ENCODE assay signal across 2 cellular contexts in the genomic region with DNA sequence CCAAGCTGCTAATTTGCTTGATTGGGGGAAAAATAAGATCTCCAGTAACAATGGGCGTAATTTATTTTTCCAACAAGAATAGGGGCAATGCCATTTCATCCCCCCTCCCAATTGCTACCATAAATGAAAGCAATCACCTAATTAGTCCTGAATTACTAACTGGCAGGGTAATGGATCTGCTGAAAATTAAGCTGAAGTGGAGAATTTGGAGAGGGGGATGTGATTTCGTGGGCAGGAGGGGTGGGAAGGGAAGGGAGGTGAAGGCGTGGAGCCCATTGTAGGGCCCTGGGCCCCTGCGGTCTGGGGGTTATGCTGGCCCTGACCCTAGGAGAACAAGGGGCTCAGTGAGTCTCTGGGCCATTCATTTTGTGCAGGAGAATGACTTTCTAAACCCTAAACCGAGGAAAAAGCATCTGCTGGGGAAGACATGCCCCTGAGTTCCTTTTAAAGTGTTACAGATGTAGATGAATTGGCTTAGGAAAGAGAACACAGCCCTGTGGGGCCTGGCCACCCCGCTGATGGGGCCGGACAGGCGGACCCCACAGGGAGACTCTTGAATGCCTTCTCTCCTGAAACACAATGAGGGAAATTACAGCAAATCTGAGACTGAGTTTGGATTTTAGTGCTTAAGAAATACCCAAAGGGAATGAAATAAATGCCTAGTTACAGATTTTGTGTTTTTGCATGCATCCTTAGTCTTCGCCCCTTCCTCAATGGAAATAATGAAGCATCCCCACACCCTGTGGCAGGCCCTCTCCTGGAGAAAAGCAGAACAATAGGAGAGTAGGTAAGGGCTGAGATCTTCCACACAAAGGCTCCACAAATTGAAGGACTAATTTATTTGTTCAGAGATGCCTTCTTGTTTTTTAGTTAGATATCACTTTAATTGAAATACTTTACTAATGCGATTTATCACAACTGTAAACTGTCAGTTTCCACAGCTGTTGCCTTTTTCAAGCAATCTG.
TF ChIP-seq lines count a peak whose summit lies in the region.

No MANE protein-coding gene starts in this region.

TF ChIP-seq in A549, 52 proteins besides CTCF, POLR2A, EP300 and RAD21 (continued from another document):
- TF ChIP-seq, protein P1, sequence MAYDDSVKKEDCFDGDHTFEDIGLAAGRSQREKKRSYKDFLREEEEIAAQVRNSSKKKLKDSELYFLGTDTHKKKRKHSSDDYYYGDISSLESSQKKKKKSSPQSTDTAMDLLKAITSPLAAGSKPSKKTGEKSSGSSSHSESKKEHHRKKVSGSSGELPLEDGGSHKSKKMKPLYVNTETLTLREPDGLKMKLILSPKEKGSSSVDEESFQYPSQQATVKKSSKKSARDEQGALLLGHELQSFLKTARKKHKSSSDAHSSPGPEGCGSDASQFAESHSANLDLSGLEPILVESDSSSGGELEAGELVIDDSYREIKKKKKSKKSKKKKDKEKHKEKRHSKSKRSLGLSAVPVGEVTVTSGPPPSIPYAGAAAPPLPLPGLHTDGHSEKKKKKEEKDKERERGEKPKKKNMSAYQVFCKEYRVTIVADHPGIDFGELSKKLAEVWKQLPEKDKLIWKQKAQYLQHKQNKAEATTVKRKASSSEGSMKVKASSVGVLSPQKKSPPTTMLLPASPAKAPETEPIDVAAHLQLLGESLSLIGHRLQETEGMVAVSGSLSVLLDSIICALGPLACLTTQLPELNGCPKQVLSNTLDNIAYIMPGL (CRISPR knock-in tag; IDR thresholded peaks at IDR 0.05; ENCODE audit: borderline replicate concordance) = no peak
- TF ChIP-seq KDM1A (IDR thresholded peaks at IDR 0.05; ENCODE audit: low read depth) (no peak), ZC3H11A (IDR thresholded peaks at IDR 0.05) (no peak), NFE2L2 (conservative IDR thresholded peaks at IDR 0.05; ENCODE audit: low read length) (no peak), EHMT2 (IDR thresholded peaks at IDR 0.05; ENCODE audit: low read depth) (no peak), ZNF302 (CRISPR knock-in tag; IDR thresholded peaks at IDR 0.05) (no peak), JUN (IDR thresholded peaks at IDR 0.05) (no peak)
- TF ChIP-seq, protein P2, sequence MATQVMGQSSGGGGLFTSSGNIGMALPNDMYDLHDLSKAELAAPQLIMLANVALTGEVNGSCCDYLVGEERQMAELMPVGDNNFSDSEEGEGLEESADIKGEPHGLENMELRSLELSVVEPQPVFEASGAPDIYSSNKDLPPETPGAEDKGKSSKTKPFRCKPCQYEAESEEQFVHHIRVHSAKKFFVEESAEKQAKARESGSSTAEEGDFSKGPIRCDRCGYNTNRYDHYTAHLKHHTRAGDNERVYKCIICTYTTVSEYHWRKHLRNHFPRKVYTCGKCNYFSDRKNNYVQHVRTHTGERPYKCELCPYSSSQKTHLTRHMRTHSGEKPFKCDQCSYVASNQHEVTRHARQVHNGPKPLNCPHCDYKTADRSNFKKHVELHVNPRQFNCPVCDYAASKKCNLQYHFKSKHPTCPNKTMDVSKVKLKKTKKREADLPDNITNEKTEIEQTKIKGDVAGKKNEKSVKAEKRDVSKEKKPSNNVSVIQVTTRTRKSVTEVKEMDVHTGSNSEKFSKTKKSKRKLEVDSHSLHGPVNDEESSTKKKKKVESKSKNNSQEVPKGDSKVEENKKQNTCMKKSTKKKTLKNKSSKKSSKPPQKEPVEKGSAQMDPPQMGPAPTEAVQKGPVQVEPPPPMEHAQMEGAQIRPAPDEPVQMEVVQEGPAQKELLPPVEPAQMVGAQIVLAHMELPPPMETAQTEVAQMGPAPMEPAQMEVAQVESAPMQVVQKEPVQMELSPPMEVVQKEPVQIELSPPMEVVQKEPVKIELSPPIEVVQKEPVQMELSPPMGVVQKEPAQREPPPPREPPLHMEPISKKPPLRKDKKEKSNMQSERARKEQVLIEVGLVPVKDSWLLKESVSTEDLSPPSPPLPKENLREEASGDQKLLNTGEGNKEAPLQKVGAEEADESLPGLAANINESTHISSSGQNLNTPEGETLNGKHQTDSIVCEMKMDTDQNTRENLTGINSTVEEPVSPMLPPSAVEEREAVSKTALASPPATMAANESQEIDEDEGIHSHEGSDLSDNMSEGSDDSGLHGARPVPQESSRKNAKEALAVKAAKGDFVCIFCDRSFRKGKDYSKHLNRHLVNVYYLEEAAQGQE (IDR thresholded peaks at IDR 0.05) = no peak

TF ChIP-seq in GM23338, 12 proteins besides CTCF, POLR2A, EP300 and RAD21 (continued from another document):
- TF ChIP-seq ZNF462 (CRISPR knock-in tag; IDR thresholded peaks at IDR 0.05) = peak; percentile 52; the same call in 1 of the 2 replicates
- no peak for TF ChIP-seq ZNF331 (CRISPR knock-in tag; IDR thresholded peaks at IDR 0.05; ENCODE audit: low read depth)
- TF ChIP-seq JUNB (IDR thresholded peaks at IDR 0.05; ENCODE audit: unreplicated experiment) = no peak
- TF ChIP-seq ZNF114 (CRISPR knock-in tag; IDR thresholded peaks at IDR 0.05) = no peak
